1 cellular context compared by ENCODE assay signal in the genomic region with DNA sequence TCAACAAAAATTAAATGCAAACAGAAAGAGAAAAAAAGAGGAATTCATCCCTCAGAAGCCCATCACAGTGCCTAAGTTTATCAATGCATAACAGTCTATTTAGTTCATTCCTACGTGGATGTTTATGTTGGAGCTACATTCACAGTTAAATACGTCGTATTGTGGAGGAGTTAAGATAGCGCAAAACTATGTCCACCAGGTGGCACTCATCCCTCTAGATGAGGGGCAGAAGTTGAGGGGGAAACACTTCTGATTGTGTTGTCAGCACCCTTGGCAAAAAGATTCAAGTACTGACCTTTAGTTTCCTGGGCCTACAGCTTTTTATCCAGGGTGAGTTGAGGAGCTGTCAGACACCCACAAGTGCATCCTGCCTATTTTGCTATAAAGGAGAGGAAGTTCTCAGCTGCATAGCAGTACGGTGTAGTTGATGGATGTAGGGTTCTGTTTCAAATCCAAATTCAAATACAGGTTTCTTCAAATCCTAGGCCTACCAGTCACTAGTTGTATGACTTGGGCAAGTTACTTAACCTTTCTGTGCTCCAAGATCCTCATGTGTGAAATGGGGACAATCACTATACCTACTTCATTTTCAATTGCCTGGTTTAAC.
TF ChIP-seq lines count a peak whose summit lies in the region.

No MANE protein-coding gene starts in this region.

TF ChIP-seq in A549, 52 proteins besides CTCF, POLR2A, EP300 and RAD21 (continued from another document):
- TF ChIP-seq MAZ (IDR thresholded peaks at IDR 0.05; ENCODE audit: borderline replicate concordance, low read depth, low read length) (no peak), CHD4 (IDR thresholded peaks at IDR 0.05; ENCODE audit: borderline replicate concordance) (no peak), CBX2 (IDR thresholded peaks at IDR 0.05; ENCODE audit: borderline replicate concordance, low read depth) (no peak), ZSCAN20 (CRISPR knock-in tag; IDR thresholded peaks at IDR 0.05) (no peak), KDM5A (IDR thresholded peaks at IDR 0.05) (no peak), JUNB (IDR thresholded peaks at IDR 0.05) (no peak), EHF (CRISPR knock-in tag; IDR thresholded peaks at IDR 0.05) (no peak; the same call in 1 of the 2 replicates), RFX5 (IDR thresholded peaks at IDR 0.05) (no peak)
